19 cellular contexts compared by ENCODE assay signal in genomic region chr22:44409211-44409648, GRCh38.
A peak's percentile ranks its signal among the peaks of the same experiment; 100 is the strongest.
DNase-seq lines count a peak whose midpoint lies in the region; ATAC-seq and TF ChIP-seq lines count a peak whose summit lies in the region.
"Had no signal": no experiment of that assay in that cellular context is flagged by ENCODE, and none has a peak within 500 bp of the region (broad histone marks: within the 10 kb centered on the region; RNA-seq: fewer than 3 reads in every experiment).

No MANE protein-coding gene starts in this region.

- 81 to 86% (median 85%) methylated on average over 12 to 15 of the region's 15 CpGs for WGBS in spleen, 5 donors

- no peak for TF ChIP-seq CTCF in spleen (IDR thresholded peaks at IDR 0.05 in 8 of 11, conservative IDR thresholded peaks at IDR 0.05 in 3 of 11)

- no peak overlapping the region for H3K27ac ChIP-seq in spleen
- H3K27ac ChIP-seq: SJCRH30 had no signal

- H3K4me3 ChIP-seq in spleen = no peak overlapping the region
- H3K4me3 ChIP-seq: GM12878, K562, SJCRH30 had no signal

- no peak for ATAC-seq in Right ventricle myocardium inferior
- ATAC-seq: GM12878, K562, Panc1 had no signal

- H3K9me3 ChIP-seq in spleen = no peaks in the 10 kb centered on the region
- H3K9me3 ChIP-seq: SJCRH30 had no signal

- intact Hi-C loops in cardiac septum (cut with DNase I) (no loop called here), Right ventricle myocardium inferior (cut with DNase I) (no loop called here), spleen (cut with DNase I; ENCODE audit: low total_unique reads) (no loop called here)

- TF ChIP-seq POLR2A in spleen (IDR thresholded peaks at IDR 0.05) = no peak

- H3K36me3 ChIP-seq in spleen = no peaks in the 10 kb centered on the region
- H3K36me3 ChIP-seq: SJCRH30 had no signal

- peaks cover 0 to 27% (median 0%) of the 10 kb centered on the region in 7 donors for H3K27me3 ChIP-seq in spleen (replicated peaks in 1 of 7)

- peak; percentile 54 for DNase-seq in cardiac septum (ENCODE audit: low spot score)
- no peak for DNase-seq in Right ventricle myocardium inferior (ENCODE audit: missing footprints)
- DNase-seq in cerebellar cortex (ENCODE audit: low spot score) = peak; percentile 59
- DNase-seq in mesenteric fat pad (ENCODE audit: low spot score) = peak; percentile 76
- DNase-seq in spleen = peak; percentile 48
- DNase-seq in stimulated activated CD4-positive, alpha-beta T cell treated with anti-CD3 and anti-CD28 coated beads, Interleukin-12 subunit alpha, Interleukin-12 subunit beta, amount 100 ng/mL, for 4 hours = no peak
- no peak for DNase-seq in NOMO-1 (lab: John Stamatoyannopoulos, UW; ENCODE audit: unreplicated experiment in 2 of 2)
- DNase-seq in activated gamma-delta T cell (lab: John Stamatoyannopoulos, UW) = no peak
- DNase-seq: ACHN; Calu3; CD4-positive, alpha-beta T cell; NCI-H1436 treated with DMSO at 0.1 percent for 48 hours; NCI-H2081 treated with DMSO at 0.1 percent for 48 hours; NCI-H345; NCI-H526 treated with DMSO at 0.1 percent for 48 hours; SJCRH30 had no signal

- no peaks in the 10 kb centered on the region for H3K4me1 ChIP-seq in spleen
- H3K4me1 ChIP-seq: SJCRH30 had no signal

Comparison
In these comparisons a context has a peak if more than half of its experiments do, and no peak if none do; other contexts are left out.
1. DNase-seq: peak in cardiac septum (single experiment), cerebellar cortex (single experiment), mesenteric fat pad (single experiment) and spleen (single experiment); none in Right ventricle myocardium inferior (single experiment), stimulated activated CD4-positive, alpha-beta T cell treated with anti-CD3 and anti-CD28 coated beads, Interleukin-12 subunit alpha, Interleukin-12 subunit beta, amount 100 ng/mL, for 4 hours (single experiment), NOMO-1 (0 of 2) and activated gamma-delta T cell (single experiment).